Comparison of ENCODE assay signal across 28 cellular contexts in genomic region chr5:98360548-98360947, GRCh38.
"Had no signal": no experiment of that assay in that cellular context is flagged by ENCODE, and none has a peak within 500 bp of the region (broad histone marks: within the 10 kb centered on the region; RNA-seq: fewer than 3 reads in every experiment).

No MANE protein-coding gene starts in this region.

- H3K36me3 ChIP-seq: ascending aorta, MG63 had no signal

- H3K27ac ChIP-seq: ascending aorta had no signal

- FAIRE-seq: TTC549 had no signal

- H3K4me3 ChIP-seq: ascending aorta, MG63 had no signal

- H3K27me3 ChIP-seq: ascending aorta, MG63 had no signal

- H3K4me1 ChIP-seq: ascending aorta had no signal

- DNase-seq: activated CD4-positive, alpha-beta T cell treated with anti-CD3 and anti-CD28 coated beads, Interleukin-2, amount 10 ng/mL, durations not matched to agents 24 days and 14 days; activated CD4-positive, alpha-beta T cell treated with anti-CD3 and anti-CD28 coated beads, Interleukin-2, amount 50 U/mL, for 4 hours; activated CD8-positive, alpha-beta T cell treated with anti-CD3 and anti-CD28 coated beads for 36 hours; activated effector memory CD4-positive, alpha-beta T cell treated with anti-CD3 and anti-CD28 coated beads, Interleukin-2, amount 50 U/mL, for 16 hours; activated naive CD4-positive, alpha-beta T cell; activated naive CD4-positive, alpha-beta T cell treated with anti-CD3 and anti-CD28 coated beads, Interleukin-2, amount 50 U/mL, for 16 hours; activated naive CD8-positive, alpha-beta T cell treated with anti-CD3 and anti-CD28 coated beads for 36 hours; activated T-cell treated with anti-CD3 and anti-CD28 coated beads, Interleukin-2, amount 50 U/mL, for 1 hour; activated T-cell treated with anti-CD3 and anti-CD28 coated beads, Interleukin-2, amount 50 U/mL, for 72 hours; amniotic stem cell; Kasumi-1; KG1; MG63; NCI-H1048; NCI-H1105 treated with DMSO at 0.1 percent for 48 hours; NCI-H1436; NCI-H1694; NCI-H1930; NCI-H2081 treated with DMSO at 0.1 percent for 48 hours; NCI-H226; NCI-H524; NCI-H69; Right ventricle myocardium superior; RPMI8226 had no signal

- ATAC-seq: activated CD8-positive, alpha-beta T cell treated with anti-CD3 and anti-CD28 coated beads for 36 hours; activated T-cell treated with anti-CD3 and anti-CD28 coated beads, Interleukin-2, amount 50 U/mL, for 72 hours; activated T-helper 17 cell treated with anti-CD3 and anti-CD28 coated beads, Interleukin-2, amount 50 U/mL, for 72 hours; Panc1 had no signal
